In genomic region chr13:112781881-112782361, GRCh38 we compare ENCODE assay signal across 11 cellular contexts.
DNase-seq lines count a peak whose midpoint lies in the region; ATAC-seq and TF ChIP-seq lines count a peak whose summit lies in the region.
"Had no signal": no experiment of that assay in that cellular context is flagged by ENCODE, and none has a peak within 500 bp of the region (broad histone marks: within the 10 kb centered on the region; RNA-seq: fewer than 3 reads in every experiment).

No MANE protein-coding gene starts in this region.

- no peaks in the 10 kb centered on the region for H3K27me3 ChIP-seq in osteoblast (ENCODE audit: insufficient read depth, low read length)

- TF ChIP-seq CTCF in osteoblast (IDR thresholded peaks at IDR 0.05; ENCODE audit: extremely low read depth, low read depth, low read length), result no peak

- intact Hi-C loops in Right ventricle myocardium superior (cut with DNase I), result no loop called here

- DNase-seq in C1 segment of cervical spinal cord (lab: John Stamatoyannopoulos, UW), result peak in 10 of 14 donors; percentile 30 to 66 (median 48)
- peak; percentile 80 for DNase-seq in Right ventricle myocardium superior
- DNase-seq in osteoblast (ENCODE audit: insufficient read length, low spot score, missing footprints), result peak; percentile 84
- DNase-seq in COR-L47 (lab: John Stamatoyannopoulos, UW), result no peak
- DNase-seq: CD4-positive, alpha-beta memory T cell; kidney glomerular epithelial cell; MM.1S had no signal

- peak overlapping the region; percentile 38 for H3K4me3 ChIP-seq in osteoblast (ENCODE audit: insufficient read depth, low read length)

- H3K27ac ChIP-seq in osteoblast (ENCODE audit: low read depth, low read length), result no peak overlapping the region

- H3K79me2 ChIP-seq in osteoblast (ENCODE audit: insufficient read depth, low read length), result no peaks in the 10 kb centered on the region

- H4K20me1 ChIP-seq in osteoblast (ENCODE audit: insufficient read depth, low read length), result no peaks in the 10 kb centered on the region

- peak overlapping the region; percentile 74 for H2AFZ ChIP-seq in osteoblast (ENCODE audit: low read length)

- H3K4me2 ChIP-seq in osteoblast (ENCODE audit: insufficient read depth, low read length), result peak overlapping the region; percentile 60

- H3K9me3 ChIP-seq in osteoblast (ENCODE audit: low read depth, low read length), result no peaks in the 10 kb centered on the region

- ATAC-seq in SK-N-SH treated with all-trans-retinoic acid at 6 μM for 48 hours (peak; percentile 62), Right ventricle myocardium superior (ENCODE audit: poor library complexity) (peak; percentile 84), GM18511 (IDR thresholded peaks at IDR 0.05; ENCODE audit: unreplicated experiment) (no peak), GM21619 (IDR thresholded peaks at IDR 0.05; ENCODE audit: unreplicated experiment) (no peak), GM18907 (IDR thresholded peaks at IDR 0.05; ENCODE audit: unreplicated experiment) (no peak)

- peaks cover 2% of the 10 kb centered on the region for H3K36me3 ChIP-seq in osteoblast (ENCODE audit: insufficient read depth, low read length)

- H3K4me1 ChIP-seq in osteoblast (ENCODE audit: insufficient read depth, low read length), result no peaks in the 10 kb centered on the region

TF ChIP-seq in SK-N-SH treated with all-trans-retinoic acid at 6 μM for 48 hours, 23 proteins besides CTCF, POLR2A, EP300 and RAD21:
- TF ChIP-seq CSRNP3 (CRISPR knock-in tag; IDR thresholded peaks at IDR 0.05) (no peak), ZFP3 (CRISPR knock-in tag; IDR thresholded peaks at IDR 0.05) (no peak), PPARA (CRISPR knock-in tag; IDR thresholded peaks at IDR 0.05; ENCODE audit: borderline replicate concordance) (no peak), RARB (CRISPR knock-in tag; IDR thresholded peaks at IDR 0.05) (no peak), POU6F1 (CRISPR knock-in tag; IDR thresholded peaks at IDR 0.05; ENCODE audit: borderline replicate concordance, low read depth) (no peak), ISL1 (CRISPR knock-in tag; IDR thresholded peaks at IDR 0.05) (0 out of 2 replicates have a peak, but pooled peaks have one; percentile 8), GLIS3 (CRISPR knock-in tag; IDR thresholded peaks at IDR 0.05) (no peak), ESRRG (CRISPR knock-in tag; IDR thresholded peaks at IDR 0.05) (no peak), ZNF70 (CRISPR knock-in tag; IDR thresholded peaks at IDR 0.05) (no peak), SNAI2 (CRISPR knock-in tag; IDR thresholded peaks at IDR 0.05) (0 out of 2 replicates have a peak, but pooled peaks have one; percentile 20)

Comparison
In these comparisons a context has a peak if more than half of its experiments do, and no peak if none do; other contexts are left out.
1. ATAC-seq: peak in SK-N-SH treated with all-trans-retinoic acid at 6 μM for 48 hours (single experiment) and Right ventricle myocardium superior (single experiment); none in GM18511 (single experiment), GM21619 (single experiment) and GM18907 (single experiment).